ENCODE assay signal across 28 cellular contexts in the genomic region with DNA sequence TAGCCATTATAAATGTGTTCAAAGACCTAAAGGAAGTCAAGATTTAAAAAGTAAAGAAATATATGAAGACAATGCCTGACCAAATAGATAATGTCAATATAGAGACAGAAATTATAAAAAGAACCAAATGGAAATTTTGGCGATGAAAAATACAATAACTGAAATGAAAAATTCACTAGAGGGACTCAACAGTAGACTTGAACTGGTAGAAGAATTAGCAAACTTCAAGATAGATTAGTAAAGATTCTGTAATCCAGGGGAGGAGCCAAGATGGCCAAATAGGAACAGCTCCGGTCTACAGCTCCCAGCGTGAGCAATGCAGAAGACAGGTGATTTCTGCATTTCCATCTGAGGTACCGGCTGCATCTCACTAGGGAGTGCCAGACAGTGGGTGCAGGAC.
"Had no signal": no experiment of that assay in that cellular context is flagged by ENCODE, and none has a peak within 500 bp of the region (broad histone marks: within the 10 kb centered on the region; RNA-seq: fewer than 3 reads in every experiment).

No MANE protein-coding gene starts in this region.

- H3K4me1 Mint-ChIP-seq: naive thymus-derived CD8-positive, alpha-beta T cell; nephron progenitor cell; stimulated activated naive CD8-positive, alpha-beta T cell treated with anti-CD3 and anti-CD28 coated beads, Interleukin-15, amount 100 ng/mL, for 72 hours had no signal

- H3K4me1 ChIP-seq: colonic mucosa, esophagus muscularis mucosa, foreskin keratinocyte, gastroesophageal sphincter, heart right ventricle, lower lobe of right lung, suprapubic skin, transverse colon, upper lobe of right lung, uterus had no signal

- H3K4me2 ChIP-seq: smooth muscle cell had no signal

- H3K9me3 ChIP-seq: colonic mucosa, lower lobe of right lung, ovary, suprapubic skin, transverse colon, upper lobe of right lung, uterus had no signal

- H3K4me3 ChIP-seq: colonic mucosa, esophagus muscularis mucosa, gastroesophageal sphincter, heart right ventricle, lower lobe of right lung, ovary, smooth muscle cell, suprapubic skin, transverse colon, upper lobe of right lung, uterus had no signal

- H3K36me3 ChIP-seq: colonic mucosa, esophagus muscularis mucosa, gastroesophageal sphincter, heart right ventricle, lower lobe of right lung, ovary, suprapubic skin, transverse colon, upper lobe of right lung, uterus had no signal

- H3K27me3 Mint-ChIP-seq: dendritic cell treated with granulocyte-macrophage colony-stimulating factor and Interleukin-4, amounts not matched to agents 40 ng/mL and 50 ng/mL, for 4 days; stimulated activated naive CD8-positive, alpha-beta T cell treated with anti-CD3 and anti-CD28 coated beads, Interleukin-15, amount 100 ng/mL, for 72 hours had no signal

- FAIRE-seq: endothelial cell of umbilical vein, keratinocyte had no signal

- ATAC-seq: foreskin keratinocyte; gastroesophageal sphincter; heart right ventricle; left ventricle myocardium superior; lower lobe of right lung; naive thymus-derived CD8-positive, alpha-beta T cell; sciatic nerve; stimulated activated naive CD8-positive, alpha-beta T cell treated with anti-CD3 and anti-CD28 coated beads, Interleukin-15, amount 100 ng/mL, for 72 hours; upper lobe of right lung had no signal

- DNase-seq: colonic mucosa; effector CD8-positive, alpha-beta T cell; foreskin keratinocyte; heart right ventricle; hippocampal formation; left ventricle myocardium superior; lower lobe of right lung; naive thymus-derived CD8-positive, alpha-beta T cell; nephron progenitor cell; occipital lobe; ovary; stimulated activated CD4-positive, alpha-beta T cell treated with anti-CD3 and anti-CD28 coated beads, Interleukin-12 subunit alpha, Interleukin-12 subunit beta, amount 100 ng/mL, for 4 hours; stimulated activated CD4-positive, alpha-beta T cell treated with anti-CD3 and anti-CD28 coated beads, Interleukin-1b, Interleukin-23, amount 100 ng/mL, for 48 hours; stimulated activated CD4-positive, alpha-beta T cell treated with anti-CD3 and anti-CD28 coated beads, Interleukin-4, amount 100 ng/mL, for 1 hour; stimulated activated CD8-positive, alpha-beta memory T cell treated with anti-CD3 and anti-CD28 coated beads, Interleukin-4, amount 100 ng/mL, for 48 hours; stimulated activated naive CD4-positive, alpha-beta T cell; stimulated activated naive CD8-positive, alpha-beta T cell treated with anti-CD3 and anti-CD28 coated beads, Interleukin-15, amount 100 ng/mL, for 72 hours; transverse colon; upper lobe of right lung; uterus had no signal

- H3K27ac ChIP-seq: colonic mucosa, esophagus muscularis mucosa, foreskin keratinocyte, gastroesophageal sphincter, heart right ventricle, lower lobe of right lung, ovary, suprapubic skin, transverse colon, upper lobe of right lung, uterus had no signal

- H3K4me3 Mint-ChIP-seq: dendritic cell treated with granulocyte-macrophage colony-stimulating factor and Interleukin-4, amounts not matched to agents 40 ng/mL and 50 ng/mL, for 4 days; naive thymus-derived CD8-positive, alpha-beta T cell; nephron progenitor cell; stimulated activated naive CD8-positive, alpha-beta T cell treated with anti-CD3 and anti-CD28 coated beads, Interleukin-15, amount 100 ng/mL, for 72 hours had no signal

- H3K27me3 ChIP-seq: colonic mucosa, esophagus muscularis mucosa, foreskin keratinocyte, gastroesophageal sphincter, heart right ventricle, ovary, suprapubic skin, transverse colon, upper lobe of right lung, uterus had no signal

- H3K27ac Mint-ChIP-seq: dendritic cell treated with granulocyte-macrophage colony-stimulating factor and Interleukin-4, amounts not matched to agents 40 ng/mL and 50 ng/mL, for 4 days; nephron progenitor cell; stimulated activated naive CD8-positive, alpha-beta T cell treated with anti-CD3 and anti-CD28 coated beads, Interleukin-15, amount 100 ng/mL, for 72 hours had no signal
